Comparison of ENCODE assay signal across 23 cellular contexts in genomic region chr16:1348441-1348840, GRCh38. TPM values are rescaled to one million over a fixed set of nuclear protein-coding genes. Genes with fewer than 3 reads are reported as not detected.
A peak's percentile ranks its signal among the peaks of the same experiment; 100 is the strongest.
DNase-seq lines count a peak whose midpoint lies in the region; ATAC-seq, FAIRE-seq and TF ChIP-seq lines count a peak whose summit lies in the region.
"Had no signal": no experiment of that assay in that cellular context is flagged by ENCODE, and none has a peak within 500 bp of the region (broad histone marks: within the 10 kb centered on the region; RNA-seq: fewer than 3 reads in every experiment).

No MANE protein-coding gene starts in this region.

- ATAC-seq in HepG2 (no peak), right lobe of liver (no peak), GM21825 (IDR thresholded peaks at IDR 0.05; ENCODE audit: unreplicated experiment) (no peak)
- ATAC-seq: CD8-positive, alpha-beta T cell; GM12878 had no signal

- no peak overlapping the region for H2AFZ ChIP-seq in HepG2 (ENCODE audit: low read length)

- CTCF ChIA-PET in HepG2 (lab: Yijun Ruan, JAX; ENCODE audit: low intra/inter-chr PET ratio, low total read pairs), result no interaction called here

- peak overlapping the region; percentile 37 to 68 (median 60) for H3K4me3 Mint-ChIP-seq in nephron
- H3K4me3 Mint-ChIP-seq: CD4-positive, alpha-beta T cell; CD8-positive, alpha-beta T cell had no signal

- no peak overlapping the region for H3K4me2 ChIP-seq in HepG2 (ENCODE audit: low read depth, low read length)
- H3K4me2 ChIP-seq: BLaER1 treated with 17β-estradiol and CSF1 and Interleukin-3, amounts not matched to agents 10 nM and 100 nM had no signal

- TF ChIP-seq RAD21 in HepG2 (CRISPR knock-in tag; IDR thresholded peaks at IDR 0.05), result no peak

- H3K4me3 ChIP-seq in HepG2 (replicated peaks in 1 of 3; ENCODE audit: insufficient read depth in 1 of 3, low read depth in 2 of 3, low read length in 3 of 3), result no peak overlapping the region
- no peak overlapping the region for H3K4me3 ChIP-seq in right lobe of liver
- H3K4me3 ChIP-seq: BLaER1 treated with 17β-estradiol and CSF1 and Interleukin-3, amounts not matched to agents 10 nM and 100 nM; GM12878 had no signal

- H3K36me3 ChIP-seq in HepG2 (replicated peaks in 1 of 2; ENCODE audit: control insufficient read depth in 1 of 2, insufficient read depth in 2 of 2, low read length in 2 of 2), result peaks cover 6 to 14% of the 10 kb centered on the region in 2 experiments; a peak in 4 of 5 replicates
- H3K36me3 ChIP-seq in right lobe of liver, result no peaks in the 10 kb centered on the region

- peaks cover 29% of the 10 kb centered on the region for H3K79me2 ChIP-seq in HepG2 (ENCODE audit: insufficient read depth, low read length)

- H3K36me3 Mint-ChIP-seq in nephron (ENCODE audit: low read depth), result no peaks in the 10 kb centered on the region

- peaks cover 2% of the 10 kb centered on the region for H3K9me3 Mint-ChIP-seq in nephron
- H3K9me3 Mint-ChIP-seq: CD4-positive, alpha-beta T cell; CD8-positive, alpha-beta T cell had no signal

- 100% methylated on average over 5 of the region's 15 CpGs for WGBS in HepG2 (ENCODE audit: low lambda C conversion rate)
- 83% methylated on average over 2 of the region's 15 CpGs for WGBS in right lobe of liver (ENCODE audit: insufficient coverage, low coverage, low lambda C conversion rate, missing lambda C conversion rate)

- TF ChIP-seq CTCF in HepG2 (CRISPR knock-in tag; IDR thresholded peaks at IDR 0.05) (no peak), right lobe of liver (IDR thresholded peaks at IDR 0.05) (no peak), nephron (IDR thresholded peaks at IDR 0.05; ENCODE audit: unreplicated experiment in 3 of 3) (no peak)

- H3K27me3 ChIP-seq in HepG2 (ENCODE audit: control insufficient read depth in 1 of 2, insufficient read depth in 2 of 2, low read length in 2 of 2), result no peaks in the 10 kb centered on the region; a peak in 1 of 5 replicates
- H3K27me3 ChIP-seq in right lobe of liver, result no peaks in the 10 kb centered on the region
- H3K27me3 ChIP-seq: BLaER1 treated with 17β-estradiol and CSF1 and Interleukin-3, amounts not matched to agents 10 nM and 100 nM had no signal

- H3K27me3 Mint-ChIP-seq in nephron (ENCODE audit: low read depth), result peaks cover 14% of the 10 kb centered on the region
- H3K27me3 Mint-ChIP-seq: CD4-positive, alpha-beta T cell had no signal

- H3K4me1 ChIP-seq in HepG2 (ENCODE audit: insufficient read depth, low read length) (peaks cover 32% of the 10 kb centered on the region), right lobe of liver (peaks cover 0 to 30% (median 14%) of the 10 kb centered on the region in 4 donors)

- H3K9me3 ChIP-seq in HepG2 (ENCODE audit: low read length) (no peaks in the 10 kb centered on the region), right lobe of liver (no peaks in the 10 kb centered on the region)
- H3K9me3 ChIP-seq: BLaER1 treated with 17β-estradiol and CSF1 and Interleukin-3, amounts not matched to agents 10 nM and 100 nM had no signal

- in situ Hi-C loops in HepG2 (cut with HindIII; ENCODE audit: extremely low pct_ligation_motif_present, low pct_unique_long_range_greater_than_20kb), result no loop called here

- no peak overlapping the region for H3K27ac ChIP-seq in HepG2 (ENCODE audit: extremely low read length, insufficient read depth, low read length)
- no peak overlapping the region for H3K27ac ChIP-seq in right lobe of liver
- H3K27ac ChIP-seq: BLaER1 treated with 17β-estradiol and CSF1 and Interleukin-3, amounts not matched to agents 10 nM and 100 nM; C4-2B had no signal

- no peak for DNase-seq in HepG2 (ENCODE audit: low spot score)
- no peak for DNase-seq in right lobe of liver
- DNase-seq in COLO668 (lab: John Stamatoyannopoulos, UW; ENCODE audit: unreplicated experiment), result no peak
- DNase-seq: 8988T; ACHN; CD4-positive, alpha-beta T cell; COR-L47; DMS 273 treated with DMSO at 0.1 percent for 48 hours; DMS153; DMS53; DMS79; DND-41; EL; GDM1 had no signal

- H3K27ac Mint-ChIP-seq in nephron, result no peak overlapping the region
- H3K27ac Mint-ChIP-seq: CD4-positive, alpha-beta T cell; CD8-positive, alpha-beta T cell had no signal

- H4K20me1 ChIP-seq in HepG2 (ENCODE audit: insufficient read depth, low read length), result no peaks in the 10 kb centered on the region

- POLR2A ChIA-PET in HepG2 (lab: Yijun Ruan, JAX), result no interaction called here

- H3K9ac ChIP-seq in HepG2 (ENCODE audit: insufficient read depth, low read depth, low read length), result no peak overlapping the region

- BruUV-seq in HepG2 (replicated peaks; lab: Mats Ljungman, UMichigan), result no TSS peak

- intact Hi-C loops in HepG2 (cut with micrococcal nuclease; ENCODE audit: unreplicated experiment) (no loop called here), right lobe of liver (cut with DNase I) (no loop called here)

- FAIRE-seq in HepG2 (lab: Jason Lieb, UNC), result no peak
- FAIRE-seq: A204.1, GM12878, GM12892, GM18507 had no signal

- no peak for TF ChIP-seq EP300 in HepG2 (IDR thresholded peaks at IDR 0.05; ENCODE audit: low read depth in 2 of 2, low read length in 2 of 2)
- no peak for TF ChIP-seq EP300 in HepG2 (CRISPR knock-in tag; IDR thresholded peaks at IDR 0.05; ENCODE audit: borderline replicate concordance)

- TF ChIP-seq POLR2A in HepG2 (IDR thresholded peaks at IDR 0.05; ENCODE audit: insufficient read depth in 1 of 2, low read depth in 2 of 2, low read length in 2 of 2) (no peak), right lobe of liver (IDR thresholded peaks at IDR 0.05) (no peak)

- peaks cover 12% of the 10 kb centered on the region for H3K4me1 Mint-ChIP-seq in nephron

RNA-seq across cellular contexts. Expression of gene TSR3, which starts 3.2 kb away (rescaled TPM):
- total RNA-seq in HepG2 (2016; rRNA removed; fragmentation: Illumina TruSeq; extraction: Trizol), result 45.1 and 51.0 TPM in 2 replicates
- 118 and 125 TPM in 2 replicates for total RNA-seq in HepG2 (2016; cell fraction: cytosol; rRNA removed; fragmentation: Illumina TruSeq; extraction: Trizol; ENCODE audit: low read depth)
- 49.3 and 52.7 TPM in 2 replicates for total RNA-seq in HepG2 (2016; cell fraction: insoluble cytoplasmic fraction; rRNA removed; fragmentation: Illumina TruSeq; extraction: Trizol)
- total RNA-seq in HepG2 (2016; cell fraction: membrane; rRNA removed; fragmentation: Illumina TruSeq; extraction: Trizol), result 124 and 132 TPM in 2 replicates
- 18.2 and 27.2 TPM in 2 replicates for total RNA-seq in HepG2 (2016; cell fraction: nucleus; rRNA removed; fragmentation: Illumina TruSeq; extraction: Trizol)
- polyA plus RNA-seq in HepG2 (2011; rRNA removed), result 24.2 and 26.2 TPM in 2 replicates
- polyA plus RNA-seq in HepG2 (2011; cell fraction: cytosol; rRNA removed), result 32.0 and 45.5 TPM in 2 replicates
- 19.0 and 20.6 TPM in 2 replicates for polyA plus RNA-seq in HepG2 (2011; cell fraction: nucleus; rRNA removed)
- 21.4 TPM in 2 replicates for polyA plus RNA-seq in HepG2 (2012)
- 132 and 144 TPM in 2 replicates for polyA plus RNA-seq in HepG2 (2016; cell fraction: cytosol; fragmentation: Illumina TruSeq; extraction: Trizol; ENCODE audit: low read depth)
- 51.4 and 56.6 TPM in 2 replicates for polyA plus RNA-seq in HepG2 (2016; cell fraction: insoluble cytoplasmic fraction; fragmentation: Illumina TruSeq; extraction: Trizol; ENCODE audit: low read depth)
- 124 TPM in 2 replicates for polyA plus RNA-seq in HepG2 (2016; cell fraction: membrane; fragmentation: Illumina TruSeq; extraction: Trizol; ENCODE audit: low read depth)
- 43.7 and 46.5 TPM in 2 replicates for polyA plus RNA-seq in HepG2 (2016; cell fraction: nucleus; fragmentation: Illumina TruSeq; extraction: Trizol; ENCODE audit: insufficient read depth, low read depth)
- polyA minus RNA-seq in HepG2 (2011; rRNA and poly(A)+ RNA removed; ENCODE audit: low replicate concordance), result 32.8 and 34.9 TPM in 2 replicates
- 14.0 and 21.0 TPM in 2 replicates for polyA minus RNA-seq in HepG2 (2011; cell fraction: cytosol; rRNA and poly(A)+ RNA removed)
- polyA minus RNA-seq in HepG2 (2011; cell fraction: nucleus; rRNA and poly(A)+ RNA removed), result 6.6 and 7.2 TPM in 2 replicates
- 10 to 100 TPM; 20.7 to 66.5 (median 24.5) TPM for total RNA-seq in right lobe of liver

RNA-seq across cellular contexts. Expression of gene GNPTG, which starts 3.3 kb away (rescaled TPM):
- total RNA-seq in HepG2 (2016; rRNA removed; fragmentation: Illumina TruSeq; extraction: Trizol) (8.8 and 22.7 TPM in 2 replicates), right lobe of liver (10 to 100 TPM; 44.3 to 72.8 (median 63.0) TPM)
- total RNA-seq in HepG2 (2016; cell fraction: cytosol; rRNA removed; fragmentation: Illumina TruSeq; extraction: Trizol; ENCODE audit: low read depth), result 8.5 and 9.4 TPM in 2 replicates
- 7.2 and 22.9 TPM in 2 replicates for total RNA-seq in HepG2 (2016; cell fraction: insoluble cytoplasmic fraction; rRNA removed; fragmentation: Illumina TruSeq; extraction: Trizol)
- 11.3 and 14.3 TPM in 2 replicates for total RNA-seq in HepG2 (2016; cell fraction: membrane; rRNA removed; fragmentation: Illumina TruSeq; extraction: Trizol)
- total RNA-seq in HepG2 (2016; cell fraction: nucleus; rRNA removed; fragmentation: Illumina TruSeq; extraction: Trizol), result 18.3 and 21.7 TPM in 2 replicates
- 71.1 and 79.9 TPM in 2 replicates for polyA plus RNA-seq in HepG2 (2011; rRNA removed)
- 54.7 and 81.5 TPM in 2 replicates for polyA plus RNA-seq in HepG2 (2011; cell fraction: cytosol; rRNA removed)
- 96.1 and 122 TPM in 2 replicates for polyA plus RNA-seq in HepG2 (2011; cell fraction: nucleus; rRNA removed)
- polyA plus RNA-seq in HepG2 (2012), result 23.4 and 23.5 TPM in 2 replicates
- 15.1 and 18.1 TPM in 2 replicates for polyA plus RNA-seq in HepG2 (2016; cell fraction: cytosol; fragmentation: Illumina TruSeq; extraction: Trizol; ENCODE audit: low read depth)
- polyA plus RNA-seq in HepG2 (2016; cell fraction: insoluble cytoplasmic fraction; fragmentation: Illumina TruSeq; extraction: Trizol; ENCODE audit: low read depth), result 15.0 and 19.6 TPM in 2 replicates
- polyA plus RNA-seq in HepG2 (2016; cell fraction: membrane; fragmentation: Illumina TruSeq; extraction: Trizol; ENCODE audit: low read depth), result 15.9 and 17.7 TPM in 2 replicates
- polyA plus RNA-seq in HepG2 (2016; cell fraction: nucleus; fragmentation: Illumina TruSeq; extraction: Trizol; ENCODE audit: insufficient read depth, low read depth), result 81.4 and 87.5 TPM in 2 replicates
- 35.8 and 59.3 TPM in 2 replicates for polyA minus RNA-seq in HepG2 (2011; rRNA and poly(A)+ RNA removed; ENCODE audit: low replicate concordance)
- 14.2 and 19.1 TPM in 2 replicates for polyA minus RNA-seq in HepG2 (2011; cell fraction: cytosol; rRNA and poly(A)+ RNA removed)
- 7.6 and 15.6 TPM in 2 replicates for polyA minus RNA-seq in HepG2 (2011; cell fraction: nucleus; rRNA and poly(A)+ RNA removed)

RNA-seq across cellular contexts. Expression of gene BAIAP3, which starts 15.0 kb away (rescaled TPM):
- total RNA-seq in HepG2 (2016; rRNA removed; fragmentation: Illumina TruSeq; extraction: Trizol) (2.0 and 3.2 TPM in 2 replicates), right lobe of liver (1 to 10 TPM; 5.4 to 7.6 (median 5.8) TPM)
- 0.40 and 0.79 TPM in 2 replicates for total RNA-seq in HepG2 (2016; cell fraction: cytosol; rRNA removed; fragmentation: Illumina TruSeq; extraction: Trizol; ENCODE audit: low read depth)
- 1.2 and 2.4 TPM in 2 replicates for total RNA-seq in HepG2 (2016; cell fraction: insoluble cytoplasmic fraction; rRNA removed; fragmentation: Illumina TruSeq; extraction: Trizol)
- 0.80 and 1.3 TPM in 2 replicates for total RNA-seq in HepG2 (2016; cell fraction: membrane; rRNA removed; fragmentation: Illumina TruSeq; extraction: Trizol)
- 2.8 and 4.0 TPM in 2 replicates for total RNA-seq in HepG2 (2016; cell fraction: nucleus; rRNA removed; fragmentation: Illumina TruSeq; extraction: Trizol)
- polyA plus RNA-seq in HepG2 (2011; rRNA removed), result 5.7 and 9.1 TPM in 2 replicates
- 2.2 and 2.3 TPM in 2 replicates for polyA plus RNA-seq in HepG2 (2011; cell fraction: cytosol; rRNA removed)
- polyA plus RNA-seq in HepG2 (2011; cell fraction: nucleus; rRNA removed), result 91.6 and 123 TPM in 2 replicates
- 3.7 and 4.3 TPM in 2 replicates for polyA plus RNA-seq in HepG2 (2012)
- polyA plus RNA-seq in HepG2 (2016; cell fraction: cytosol; fragmentation: Illumina TruSeq; extraction: Trizol; ENCODE audit: low read depth), result 0.31 and 0.35 TPM in 2 replicates
- polyA plus RNA-seq in HepG2 (2016; cell fraction: insoluble cytoplasmic fraction; fragmentation: Illumina TruSeq; extraction: Trizol; ENCODE audit: low read depth), result 1.0 and 2.5 TPM in 2 replicates
- 0.46 and 0.62 TPM in 2 replicates for polyA plus RNA-seq in HepG2 (2016; cell fraction: membrane; fragmentation: Illumina TruSeq; extraction: Trizol; ENCODE audit: low read depth)
- polyA plus RNA-seq in HepG2 (2016; cell fraction: nucleus; fragmentation: Illumina TruSeq; extraction: Trizol; ENCODE audit: insufficient read depth, low read depth), result 5.9 and 9.4 TPM in 2 replicates
- 0.40 and 7.9 TPM in 2 replicates for polyA minus RNA-seq in HepG2 (2011; rRNA and poly(A)+ RNA removed; ENCODE audit: low replicate concordance)
- 2.1 and 2.6 TPM in 2 replicates for polyA minus RNA-seq in HepG2 (2011; cell fraction: cytosol; rRNA and poly(A)+ RNA removed)
- 12.2 and 20.9 TPM in 2 replicates for polyA minus RNA-seq in HepG2 (2011; cell fraction: nucleus; rRNA and poly(A)+ RNA removed)

RNA-seq across cellular contexts. Expression of gene UBE2I, which starts 39.0 kb away (rescaled TPM):
- 75.8 and 87.9 TPM in 2 replicates for total RNA-seq in HepG2 (2016; rRNA removed; fragmentation: Illumina TruSeq; extraction: Trizol)
- 35.5 and 39.4 TPM in 2 replicates for total RNA-seq in HepG2 (2016; cell fraction: cytosol; rRNA removed; fragmentation: Illumina TruSeq; extraction: Trizol; ENCODE audit: low read depth)
- 66.6 and 79.8 TPM in 2 replicates for total RNA-seq in HepG2 (2016; cell fraction: insoluble cytoplasmic fraction; rRNA removed; fragmentation: Illumina TruSeq; extraction: Trizol)
- 55.4 and 63.3 TPM in 2 replicates for total RNA-seq in HepG2 (2016; cell fraction: membrane; rRNA removed; fragmentation: Illumina TruSeq; extraction: Trizol)
- total RNA-seq in HepG2 (2016; cell fraction: nucleus; rRNA removed; fragmentation: Illumina TruSeq; extraction: Trizol), result 41.5 and 41.7 TPM in 2 replicates
- polyA plus RNA-seq in HepG2 (2011; rRNA removed), result 79.5 and 98.9 TPM in 2 replicates
- polyA plus RNA-seq in HepG2 (2011; cell fraction: cytosol; rRNA removed), result 57.9 and 77.8 TPM in 2 replicates
- polyA plus RNA-seq in HepG2 (2011; cell fraction: nucleus; rRNA removed), result 115 and 128 TPM in 2 replicates
- 91.6 and 108 TPM in 2 replicates for polyA plus RNA-seq in HepG2 (2012)
- 94.9 and 118 TPM in 2 replicates for polyA plus RNA-seq in HepG2 (2016; cell fraction: cytosol; fragmentation: Illumina TruSeq; extraction: Trizol; ENCODE audit: low read depth)
- polyA plus RNA-seq in HepG2 (2016; cell fraction: insoluble cytoplasmic fraction; fragmentation: Illumina TruSeq; extraction: Trizol; ENCODE audit: low read depth), result 181 and 205 TPM in 2 replicates
- polyA plus RNA-seq in HepG2 (2016; cell fraction: membrane; fragmentation: Illumina TruSeq; extraction: Trizol; ENCODE audit: low read depth), result 118 and 119 TPM in 2 replicates
- polyA plus RNA-seq in HepG2 (2016; cell fraction: nucleus; fragmentation: Illumina TruSeq; extraction: Trizol; ENCODE audit: insufficient read depth, low read depth), result 163 and 194 TPM in 2 replicates
- polyA minus RNA-seq in HepG2 (2011; rRNA and poly(A)+ RNA removed; ENCODE audit: low replicate concordance), result 39.2 and 48.3 TPM in 2 replicates
- 54.8 and 55.8 TPM in 2 replicates for polyA minus RNA-seq in HepG2 (2011; cell fraction: cytosol; rRNA and poly(A)+ RNA removed)
- 63.8 and 72.6 TPM in 2 replicates for polyA minus RNA-seq in HepG2 (2011; cell fraction: nucleus; rRNA and poly(A)+ RNA removed)
- total RNA-seq in right lobe of liver, result 10 to 100 TPM; 25.0 to 48.0 (median 39.3) TPM
